Comparison of ENCODE assay signal across 8 cellular contexts in genomic region chr4:154416183-154416543, GRCh38.
DNase-seq lines count a peak whose midpoint lies in the region; ATAC-seq, FAIRE-seq and TF ChIP-seq lines count a peak whose summit lies in the region.

No MANE protein-coding gene starts in this region.

- TF ChIP-seq CTCF in A549 (IDR thresholded peaks at IDR 0.05) (peak; percentile 25), lower leg skin (IDR thresholded peaks at IDR 0.05) (no peak)

- WGBS in A549 (ENCODE audit: missing lambda C conversion rate) = 29% methylated on average over 10 of the region's 10 CpGs
- 5 to 6% methylated on average over 10 of the region's 10 CpGs for WGBS in lower leg skin, 2 donors

- no peaks in the 10 kb centered on the region for H3K4me1 ChIP-seq in A549

- H3K9me3 Mint-ChIP-seq in activated T-helper 17 cell treated with anti-CD3 and anti-CD28 coated beads, Interleukin-2, amount 50 U/mL, for 72 hours = no peaks in the 10 kb centered on the region
- peaks cover 4% of the 10 kb centered on the region for H3K9me3 Mint-ChIP-seq in stimulated activated effector memory CD8-positive, alpha-beta T cell treated with anti-CD3 and anti-CD28 coated beads, Interleukin-12 subunit alpha, Interleukin-12 subunit beta, amount 100 ng/mL, for 72 hours

- POLR2A ChIA-PET in A549 (lab: Yijun Ruan, JAX) = no interaction called here

- H3K27ac Mint-ChIP-seq in activated T-helper 17 cell treated with anti-CD3 and anti-CD28 coated beads, Interleukin-2, amount 50 U/mL, for 72 hours = peak overlapping the region; percentile 54
- H3K27ac Mint-ChIP-seq in stimulated activated effector memory CD8-positive, alpha-beta T cell treated with anti-CD3 and anti-CD28 coated beads, Interleukin-12 subunit alpha, Interleukin-12 subunit beta, amount 100 ng/mL, for 72 hours = peak overlapping the region; percentile 46

- ATAC-seq in A549 (peak; percentile 65 to 74; a peak in 5 of 6 replicates), GM18508 (IDR thresholded peaks at IDR 0.05; ENCODE audit: insufficient read depth, unreplicated experiment) (peak; percentile 20), HG03045 (IDR thresholded peaks at IDR 0.05; ENCODE audit: unreplicated experiment) (peak; percentile 32)
- no peak for ATAC-seq in activated T-helper 17 cell treated with anti-CD3 and anti-CD28 coated beads, Interleukin-2, amount 50 U/mL, for 72 hours (replicated peaks)
- ATAC-seq in stimulated activated effector memory CD8-positive, alpha-beta T cell treated with anti-CD3 and anti-CD28 coated beads, Interleukin-12 subunit alpha, Interleukin-12 subunit beta, amount 100 ng/mL, for 72 hours = no peak

- H3K4me3 Mint-ChIP-seq in activated T-helper 17 cell treated with anti-CD3 and anti-CD28 coated beads, Interleukin-2, amount 50 U/mL, for 72 hours = peak overlapping the region; percentile 68
- H3K4me3 Mint-ChIP-seq in stimulated activated effector memory CD8-positive, alpha-beta T cell treated with anti-CD3 and anti-CD28 coated beads, Interleukin-12 subunit alpha, Interleukin-12 subunit beta, amount 100 ng/mL, for 72 hours = peak overlapping the region; percentile 55

- TF ChIP-seq EP300 in A549 (IDR thresholded peaks at IDR 0.05) = no peak

- DNase-seq in A549 (ENCODE audit: low read depth in 1 of 2, low spot score in 1 of 2) (peak in 1 of 2 experiments; percentile 6), lower leg skin (ENCODE audit: low spot score in 2 of 2) (no peak), NCI-H524 (lab: John Stamatoyannopoulos, UW) (no peak)
- no peak for DNase-seq in stimulated activated effector memory CD8-positive, alpha-beta T cell treated with anti-CD3 and anti-CD28 coated beads, Interleukin-12 subunit alpha, Interleukin-12 subunit beta, amount 100 ng/mL, for 72 hours (ENCODE audit: low spot score in 2 of 2)

- H3K27ac ChIP-seq in A549 = no peak overlapping the region

- H3K4me2 ChIP-seq in A549 = peak overlapping the region; percentile 93

- no peak for TF ChIP-seq RAD21 in A549 (conservative IDR thresholded peaks at IDR 0.05 in 1 of 2, IDR thresholded peaks at IDR 0.05 in 1 of 2)

- intact Hi-C loops in lower leg skin (cut with DNase I; ENCODE audit: low total_unique reads) = no loop called here

- peaks cover 8% of the 10 kb centered on the region for H3K4me1 Mint-ChIP-seq in activated T-helper 17 cell treated with anti-CD3 and anti-CD28 coated beads, Interleukin-2, amount 50 U/mL, for 72 hours
- H3K4me1 Mint-ChIP-seq in stimulated activated effector memory CD8-positive, alpha-beta T cell treated with anti-CD3 and anti-CD28 coated beads, Interleukin-12 subunit alpha, Interleukin-12 subunit beta, amount 100 ng/mL, for 72 hours = peaks cover 11% of the 10 kb centered on the region

- no peaks in the 10 kb centered on the region for H3K36me3 Mint-ChIP-seq in activated T-helper 17 cell treated with anti-CD3 and anti-CD28 coated beads, Interleukin-2, amount 50 U/mL, for 72 hours (ENCODE audit: low read depth)
- no peaks in the 10 kb centered on the region for H3K36me3 Mint-ChIP-seq in stimulated activated effector memory CD8-positive, alpha-beta T cell treated with anti-CD3 and anti-CD28 coated beads, Interleukin-12 subunit alpha, Interleukin-12 subunit beta, amount 100 ng/mL, for 72 hours

- TF ChIP-seq POLR2A in A549 (IDR thresholded peaks at IDR 0.05; ENCODE audit: low read length) (no peak), lower leg skin (IDR thresholded peaks at IDR 0.05) (no peak)

- peak overlapping the region; percentile 47 for H3K4me3 ChIP-seq in A549
- peak overlapping the region; percentile 74 for H3K4me3 ChIP-seq in iPS-11a (ENCODE audit: low read depth, low read length)
- H3K4me3 ChIP-seq in lower leg skin (ENCODE audit: low read depth, poor library complexity, severe bottlenecking) = no peak overlapping the region

- H3K9me3 ChIP-seq in A549 = no peaks in the 10 kb centered on the region

- H3K27me3 Mint-ChIP-seq in activated T-helper 17 cell treated with anti-CD3 and anti-CD28 coated beads, Interleukin-2, amount 50 U/mL, for 72 hours = peaks cover 30% of the 10 kb centered on the region

- no peak for FAIRE-seq in A549 (lab: Jason Lieb, UNC)

- CTCF ChIA-PET in A549 (lab: Yijun Ruan, JAX) = no interaction called here

TF ChIP-seq in A549, 52 proteins besides CTCF, POLR2A, EP300 and RAD21:
- TF ChIP-seq, protein P1, sequence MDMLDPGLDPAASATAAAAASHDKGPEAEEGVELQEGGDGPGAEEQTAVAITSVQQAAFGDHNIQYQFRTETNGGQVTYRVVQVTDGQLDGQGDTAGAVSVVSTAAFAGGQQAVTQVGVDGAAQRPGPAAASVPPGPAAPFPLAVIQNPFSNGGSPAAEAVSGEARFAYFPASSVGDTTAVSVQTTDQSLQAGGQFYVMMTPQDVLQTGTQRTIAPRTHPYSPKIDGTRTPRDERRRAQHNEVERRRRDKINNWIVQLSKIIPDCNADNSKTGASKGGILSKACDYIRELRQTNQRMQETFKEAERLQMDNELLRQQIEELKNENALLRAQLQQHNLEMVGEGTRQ (IDR thresholded peaks at IDR 0.05) = no peak
- TF ChIP-seq BCL3 (IDR thresholded peaks at IDR 0.05) (no peak), EHMT2 (IDR thresholded peaks at IDR 0.05; ENCODE audit: low read depth) (no peak), CBX8 (IDR thresholded peaks at IDR 0.05) (no peak), PHF8 (IDR thresholded peaks at IDR 0.05; ENCODE audit: borderline replicate concordance, low read depth) (no peak), SREBF2 (IDR thresholded peaks at IDR 0.05) (no peak)

Comparison
In these comparisons a context has a peak if more than half of its experiments do, and no peak if none do; other contexts are left out.
1. ATAC-seq: peak in A549 (2 of 2), GM18508 (single experiment) and HG03045 (single experiment); none in activated T-helper 17 cell treated with anti-CD3 and anti-CD28 coated beads, Interleukin-2, amount 50 U/mL, for 72 hours (single experiment) and stimulated activated effector memory CD8-positive, alpha-beta T cell treated with anti-CD3 and anti-CD28 coated beads, Interleukin-12 subunit alpha, Interleukin-12 subunit beta, amount 100 ng/mL, for 72 hours (single experiment).